Comparison of ENCODE assay signal across 6 cellular contexts in genomic region chr12:66352899-66353298, GRCh38.
"Had no signal": no experiment of that assay in that cellular context is flagged by ENCODE, and none has a peak within 500 bp of the region (broad histone marks: within the 10 kb centered on the region; RNA-seq: fewer than 3 reads in every experiment).

No MANE protein-coding gene starts in this region.

- H3K4me3 ChIP-seq: GM23338 had no signal

- H3K4me3 Mint-ChIP-seq: GM23338, H9, HFFc6, IgD-negative memory B cell had no signal

- H3K9me3 Mint-ChIP-seq: GM23338, H9, HFFc6, IgD-negative memory B cell had no signal

- H3K27ac Mint-ChIP-seq: GM23338, H9, HFFc6, IgD-negative memory B cell had no signal

- H3K27ac ChIP-seq: HL-60 had no signal

- H3K4me2 ChIP-seq: GM23338 had no signal

- H2AFZ ChIP-seq: GM23338 had no signal

- H3K27me3 Mint-ChIP-seq: IgD-negative memory B cell had no signal

- DNase-seq: KG1 had no signal
